In the genomic region with DNA sequence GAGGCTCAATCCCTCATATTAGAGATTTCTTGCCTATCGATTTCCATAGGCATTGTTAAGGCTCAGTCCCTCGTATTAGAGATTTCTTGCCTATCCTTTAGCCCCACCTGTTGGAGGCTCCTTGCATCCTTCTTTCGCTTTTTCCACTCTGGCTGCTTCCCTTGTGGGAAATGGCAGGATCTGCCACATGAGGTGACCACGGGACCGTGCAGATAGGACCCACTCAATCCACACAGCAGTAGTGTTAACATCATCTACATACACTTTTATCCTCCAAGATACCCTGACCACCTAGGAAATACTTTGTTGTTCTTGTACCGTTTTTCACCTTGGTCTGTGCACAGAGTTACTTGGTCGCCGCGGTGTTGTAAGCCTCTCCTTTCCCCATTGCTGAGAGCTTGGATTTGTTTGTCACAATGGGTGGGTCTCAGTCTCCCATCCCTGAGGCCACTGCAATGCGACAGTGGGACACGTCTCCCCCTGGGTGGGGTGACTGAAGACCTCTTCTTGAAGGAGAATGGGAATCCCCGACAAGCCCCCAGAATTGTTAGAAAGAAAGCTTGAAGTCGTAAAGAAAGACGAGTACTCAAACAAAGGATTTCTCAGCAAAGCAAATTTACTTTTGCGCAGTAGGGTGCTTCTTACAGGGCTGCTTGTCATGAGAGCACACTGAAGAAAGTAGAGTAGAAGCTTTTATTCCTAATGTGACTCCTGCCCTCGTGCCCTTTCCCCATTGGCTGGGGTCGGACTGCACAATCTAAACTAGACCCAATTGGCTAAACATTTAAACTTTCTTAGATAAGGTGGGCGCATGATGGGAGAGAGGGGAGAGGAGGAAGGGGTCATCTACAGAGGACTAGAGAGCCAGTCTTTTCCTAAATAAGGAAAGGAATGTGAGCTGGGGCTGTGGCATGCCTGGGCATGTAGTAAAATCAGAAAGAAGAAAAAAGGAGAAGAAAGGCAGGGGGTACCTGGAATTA, we compare ENCODE assay signal across 8 cellular contexts. TPM values are rescaled to one million over a fixed set of nuclear protein-coding genes. Genes with fewer than 3 reads are reported as not detected.
DNase-seq lines count a peak whose midpoint lies in the region; ATAC-seq, FAIRE-seq and TF ChIP-seq lines count a peak whose summit lies in the region.

No MANE protein-coding gene starts in this region.

- no peaks in the 10 kb centered on the region for H3K79me2 ChIP-seq in OCI-LY3 (ENCODE audit: low read length)

- H3K4me3 ChIP-seq in OCI-LY3 (ENCODE audit: low read length) = no peak overlapping the region
- no peak overlapping the region for H3K4me3 ChIP-seq in pancreas

- H3K9me3 ChIP-seq in OCI-LY3 (ENCODE audit: insufficient read depth, low read length) (no peaks in the 10 kb centered on the region), pancreas (no peaks in the 10 kb centered on the region)

- H3K27ac ChIP-seq in OCI-LY3 (ENCODE audit: low read length) (no peak overlapping the region), pancreas (no peak overlapping the region)

- H3K27me3 ChIP-seq in OCI-LY3 (ENCODE audit: low read depth, low read length) (no peaks in the 10 kb centered on the region), pancreas (no peaks in the 10 kb centered on the region)

- H3K36me3 ChIP-seq in OCI-LY3 (replicated peaks; ENCODE audit: low read depth, low read length) (no peaks in the 10 kb centered on the region), pancreas (peaks cover 0 to 4% (median 0%) of the 10 kb centered on the region in 3 donors)

- DNase-seq in activated CD4-positive, alpha-beta T cell treated with anti-CD3 and anti-CD28 coated beads for 4 hours = peak; percentile 3 to 9
- no peak for DNase-seq in activated CD4-positive, alpha-beta T cell treated with anti-CD3 and anti-CD28 coated beads, Interleukin-2, amount 50 U/mL, for 4 hours
- DNase-seq in fibroblast of gingiva (ENCODE audit: low read depth) = peak; percentile 41
- peak in 2 of 6 donors; percentile 22 to 55 for DNase-seq in pancreas
- DNase-seq in germinal center (ENCODE audit: low spot score) = no peak
- DNase-seq in NCI-H2171 treated with DMSO at 0.1 percent for 48 hours (lab: John Stamatoyannopoulos, UW) = no peak
- no peak for DNase-seq in activated CD4-positive, CD25-positive, alpha-beta regulatory T cell (lab: John Stamatoyannopoulos, UW)

- peak; percentile 15; the same call in 1 of the 2 replicates for TF ChIP-seq CTCF in OCI-LY3 (IDR thresholded peaks at IDR 0.05; ENCODE audit: low read depth, low read length)
- TF ChIP-seq CTCF in pancreas (IDR thresholded peaks at IDR 0.05) = peak; percentile 11 to 45 (median 34)

- H4K20me1 ChIP-seq in OCI-LY3 (ENCODE audit: insufficient read depth, low read length) = no peaks in the 10 kb centered on the region

- H3K4me1 ChIP-seq in OCI-LY3 (ENCODE audit: low read length) = peaks cover 8% of the 10 kb centered on the region
- no peaks in the 10 kb centered on the region for H3K4me1 ChIP-seq in pancreas

- H3K4me2 ChIP-seq in OCI-LY3 (ENCODE audit: low read length) = no peak overlapping the region

- FAIRE-seq in pancreas (lab: Jason Lieb, UNC) = no peak

- WGBS in pancreas, 2 donors = 71 to 76% methylated on average over 18 of the region's 18 CpGs

- ATAC-seq in pancreas = peak; percentile 64 to 88 (median 86)

- H2AFZ ChIP-seq in OCI-LY3 (ENCODE audit: low read depth, low read length) = no peak overlapping the region

- no peak overlapping the region for H3K9ac ChIP-seq in OCI-LY3 (ENCODE audit: low read length)

- intact Hi-C loops in pancreas (cut with DNase I) = loop anchor here in 2 of 3 donors (5.0 to 10.0 kb wide), 2 partner anchors 231 to 234 kb away; no protein-coding TSS in a partner anchor

RNA-seq across cellular contexts. Expression of a gene that starts 19.8 kb away (rescaled TPM):
- total RNA-seq in pancreas = 1 to 10 TPM; 5.6 to 9.6 (median 7.7) TPM
- polyA plus RNA-seq in pancreas = 10 to 100 TPM in 1 of 2 donors, 1 to 10 TPM in 1; 5.2 to 10.7 TPM

RNA-seq across cellular contexts. Expression of a gene that starts 29.0 kb away (rescaled TPM):
- total RNA-seq in pancreas = 10 to 100 TPM in 4 of 6 donors, 1 to 10 TPM in 2; 8.8 to 13.8 (median 10.8) TPM
- polyA plus RNA-seq in pancreas = 1 to 10 TPM; 4.6 to 7.3 TPM

RNA-seq across cellular contexts. Expression of a gene that starts 29.5 kb away (rescaled TPM):
- total RNA-seq in pancreas = under 1 TPM; 0.08 to 0.55 (median 0.23) TPM
- polyA plus RNA-seq in pancreas = under 1 TPM in 1 of 2 donors, not detected in 1; 0.16 TPM

Comparison
In these comparisons a context has a peak if more than half of its experiments do, and no peak if none do; other contexts are left out.
1. DNase-seq: peak in activated CD4-positive, alpha-beta T cell treated with anti-CD3 and anti-CD28 coated beads for 4 hours (2 of 2) and fibroblast of gingiva (single experiment); none in activated CD4-positive, alpha-beta T cell treated with anti-CD3 and anti-CD28 coated beads, Interleukin-2, amount 50 U/mL, for 4 hours (0 of 2), germinal center (single experiment), NCI-H2171 treated with DMSO at 0.1 percent for 48 hours (single experiment) and activated CD4-positive, CD25-positive, alpha-beta regulatory T cell (0 of 4).